1 cellular context compared by ENCODE assay signal in genomic region chr4:40908297-40908696, GRCh38.
TF ChIP-seq lines count a peak whose summit lies in the region.

No MANE protein-coding gene starts in this region.

TF ChIP-seq in WTC11, 78 proteins besides CTCF, POLR2A, EP300 and RAD21 (continued from another document):
- TF ChIP-seq GTF2I (CRISPR knock-in tag; conservative IDR thresholded peaks at IDR 0.05), result no peak
- TF ChIP-seq, protein P1, sequence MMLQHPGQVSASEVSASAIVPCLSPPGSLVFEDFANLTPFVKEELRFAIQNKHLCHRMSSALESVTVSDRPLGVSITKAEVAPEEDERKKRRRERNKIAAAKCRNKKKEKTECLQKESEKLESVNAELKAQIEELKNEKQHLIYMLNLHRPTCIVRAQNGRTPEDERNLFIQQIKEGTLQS (CRISPR knock-in tag; conservative IDR thresholded peaks at IDR 0.05), result no peak
- no peak for TF ChIP-seq ETV6 (CRISPR knock-in tag; IDR thresholded peaks at IDR 0.05)
- TF ChIP-seq CREB1 (CRISPR knock-in tag; IDR thresholded peaks at IDR 0.05), result no peak
